ENCODE assay signal across 1 cellular context in genomic region chr9:134641989-134642384, GRCh38.
TF ChIP-seq lines count a peak whose summit lies in the region.

No MANE protein-coding gene starts in this region.

TF ChIP-seq in HEK293, 187 proteins besides CTCF, POLR2A, EP300 and RAD21 (continued from another document):
- TF ChIP-seq ZBTB26 (tag by site-specific recombination; optimal IDR thresholded peaks at IDR 0.05), result peak; percentile 44
- TF ChIP-seq ZNF473 (tag by site-specific recombination; IDR thresholded peaks at IDR 0.05), result no peak
- TF ChIP-seq ZNF837 (tag by site-specific recombination; IDR thresholded peaks at IDR 0.05), result no peak
- peak; percentile 8; the same call in 1 of the 2 replicates for TF ChIP-seq BCL11B (tag by site-specific recombination; IDR thresholded peaks at IDR 0.05; ENCODE audit: low read depth)
- TF ChIP-seq KLF16 (tag by site-specific recombination; IDR thresholded peaks at IDR 0.05), result no peak
TF ChIP-seq in HEK293: peak in this region for 4.
